ENCODE assay signal across 30 cellular contexts in the genomic region with DNA sequence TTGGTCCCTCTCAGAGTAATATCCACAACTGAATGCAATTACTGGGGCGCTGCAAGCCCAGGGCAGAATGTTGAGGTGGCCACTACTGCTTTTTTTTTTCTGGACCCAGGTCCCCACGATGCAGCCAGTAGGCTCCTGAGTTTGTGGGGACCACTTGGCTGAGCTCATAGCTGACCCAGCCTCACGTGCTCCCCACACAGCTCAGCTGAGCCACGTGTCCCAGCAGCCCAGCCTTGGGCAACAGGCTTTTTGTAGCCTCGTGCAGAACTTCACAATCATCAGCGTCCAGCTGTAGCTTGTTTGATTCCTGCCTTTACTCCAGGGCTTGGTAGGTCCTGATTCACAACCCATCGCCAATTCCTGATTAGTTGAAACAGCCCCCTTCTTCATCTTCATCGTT.
"Had no signal": no experiment of that assay in that cellular context is flagged by ENCODE, and none has a peak within 500 bp of the region (broad histone marks: within the 10 kb centered on the region; RNA-seq: fewer than 3 reads in every experiment).

No MANE protein-coding gene starts in this region.

- H3K4me3 ChIP-seq: adrenal gland, body of pancreas, cardiac muscle cell, spleen, tibial nerve had no signal

- H3K36me3 ChIP-seq: adrenal gland, cardiac muscle cell, spleen, tibial nerve, WERI-Rb-1 had no signal

- H3K4me3 Mint-ChIP-seq: activated naive CD4-positive, alpha-beta T cell treated with anti-CD3 and anti-CD28 coated beads for 36 hours; activated naive CD8-positive, alpha-beta T cell treated with anti-CD3 and anti-CD28 coated beads for 36 hours; activated T-helper 1 cell treated with anti-CD3 and anti-CD28 coated beads, Interleukin-12 subunit alpha, Interleukin-12 subunit beta, Interleukin-2, Interleukin-4 antibody, amounts not matched to agents 30 ng/mL and 10 ng/mL and 1 ng/mL, durations not matched to agents 14 hours and 24 hours and 36 hours; effector memory CD8-positive, alpha-beta T cell; naive thymus-derived CD4-positive, alpha-beta T cell; T-helper 1 cell treated with Interleukin-12 subunit alpha and Interleukin-12 subunit beta and Interleukin-4 antibody, amounts not matched to agents 30 μg/mL and 1 μg/mL, for 36 hours had no signal

- H3K9me3 Mint-ChIP-seq: activated naive CD4-positive, alpha-beta T cell treated with anti-CD3 and anti-CD28 coated beads for 36 hours; activated naive CD8-positive, alpha-beta T cell treated with anti-CD3 and anti-CD28 coated beads for 36 hours; activated T-helper 1 cell treated with anti-CD3 and anti-CD28 coated beads, Interleukin-12 subunit alpha, Interleukin-12 subunit beta, Interleukin-2, Interleukin-4 antibody, amounts not matched to agents 30 ng/mL and 10 ng/mL and 1 ng/mL, durations not matched to agents 14 hours and 24 hours and 36 hours; effector memory CD8-positive, alpha-beta T cell; naive thymus-derived CD4-positive, alpha-beta T cell; T-helper 1 cell treated with Interleukin-12 subunit alpha and Interleukin-12 subunit beta and Interleukin-4 antibody, amounts not matched to agents 30 μg/mL and 1 μg/mL, for 36 hours had no signal

- ATAC-seq: activated CD4-positive, CD25-positive, alpha-beta regulatory T cell treated with anti-CD3 and anti-CD28 coated beads, Interleukin-2, amount 50 U/mL, for 24 hours; body of pancreas; effector memory CD8-positive, alpha-beta T cell; left colon; naive thymus-derived CD4-positive, alpha-beta T cell; right cardiac atrium had no signal

- H3K4me1 ChIP-seq: parathyroid adenoma had no signal

- DNase-seq: activated CD4-positive, alpha-beta T cell treated with anti-CD3 and anti-CD28 coated beads for 48 hours; activated CD4-positive, alpha-beta T cell treated with anti-CD3 and anti-CD28 coated beads, Interleukin-2, amount 50 U/mL, for 48 hours; activated CD8-positive, alpha-beta memory T cell treated with anti-CD3 and anti-CD28 coated beads, Interleukin-2, amount 50 U/mL, for 4 hours; activated effector memory CD4-positive, alpha-beta T cell treated with anti-CD3 and anti-CD28 coated beads, Interleukin-2, amount 50 U/mL, for 16 hours; activated naive CD4-positive, alpha-beta T cell treated with anti-CD3 and anti-CD28 coated beads for 36 hours; activated naive CD8-positive, alpha-beta T cell treated with anti-CD3 and anti-CD28 coated beads for 36 hours; activated T-cell treated with anti-CD3 and anti-CD28 coated beads, Interleukin-2, amount 50 U/mL, for 1 hour; adrenal gland; aorta; body of pancreas; cortex of kidney; effector memory CD8-positive, alpha-beta T cell; islet precursor cell; left colon; midbrain; naive thymus-derived CD4-positive, alpha-beta T cell; nucleus accumbens; right cardiac atrium; stimulated activated naive CD4-positive, alpha-beta T cell treated with Interleukin-2 at 50 U/mL for 16 hours; T-helper 9 cell; WERI-Rb-1 had no signal

- H3K79me2 ChIP-seq: parathyroid adenoma had no signal

- FAIRE-seq: endothelial cell of umbilical vein, frontal cortex had no signal

- H3K27me3 ChIP-seq: adrenal gland, body of pancreas had no signal

- H3K27ac Mint-ChIP-seq: activated naive CD4-positive, alpha-beta T cell treated with anti-CD3 and anti-CD28 coated beads for 36 hours; activated naive CD8-positive, alpha-beta T cell treated with anti-CD3 and anti-CD28 coated beads for 36 hours; activated T-helper 1 cell treated with anti-CD3 and anti-CD28 coated beads, Interleukin-12 subunit alpha, Interleukin-12 subunit beta, Interleukin-2, Interleukin-4 antibody, amounts not matched to agents 30 ng/mL and 10 ng/mL and 1 ng/mL, durations not matched to agents 14 hours and 24 hours and 36 hours; effector memory CD8-positive, alpha-beta T cell; T-helper 1 cell treated with Interleukin-12 subunit alpha and Interleukin-12 subunit beta and Interleukin-4 antibody, amounts not matched to agents 30 μg/mL and 1 μg/mL, for 36 hours had no signal

- H3K9ac ChIP-seq: parathyroid adenoma had no signal

- H3K36me3 Mint-ChIP-seq: activated naive CD8-positive, alpha-beta T cell treated with anti-CD3 and anti-CD28 coated beads for 36 hours had no signal

- H2AFZ ChIP-seq: parathyroid adenoma had no signal

- H3K27ac ChIP-seq: adrenal gland, body of pancreas, cardiac muscle cell, parathyroid adenoma, spleen, tibial nerve had no signal

- H3K9me3 ChIP-seq: adrenal gland, body of pancreas, spleen, tibial nerve had no signal
